ENCODE assay signal across 10 cellular contexts in genomic region chr15:96324192-96324895, GRCh38. TPM values are rescaled to one million over a fixed set of nuclear protein-coding genes. Genes with fewer than 3 reads are reported as not detected.
DNase-seq lines count a peak whose midpoint lies in the region; ATAC-seq, FAIRE-seq and TF ChIP-seq lines count a peak whose summit lies in the region.
"Had no signal": no experiment of that assay in that cellular context is flagged by ENCODE, and none has a peak within 500 bp of the region (broad histone marks: within the 10 kb centered on the region; RNA-seq: fewer than 3 reads in every experiment).

No MANE protein-coding gene starts in this region.

- no peak for FAIRE-seq in astrocyte (lab: Jason Lieb, UNC)

- peaks cover 99% of the 10 kb centered on the region for H3K79me2 ChIP-seq in astrocyte (ENCODE audit: insufficient read depth, low read length)

- H4K91ac ChIP-seq in neuronal stem cell (ENCODE audit: low read depth, low read length, poor library complexity) = no peak overlapping the region

- DNase-seq in AG04449 (ENCODE audit: low read depth, low spot score) (no peak), astrocyte (ENCODE audit: low read depth) (peak; percentile 51), fibroblast of villous mesenchyme (ENCODE audit: low read depth) (peak; percentile 51), neuronal stem cell (ENCODE audit: low spot score) (no peak), UCSD-AML1 (lab: John Stamatoyannopoulos, UW; ENCODE audit: unreplicated experiment) (no peak)
- DNase-seq in stimulated activated CD4-positive, alpha-beta T cell treated with anti-CD3 and anti-CD28 coated beads, Interleukin-1b, Interleukin-23, amount 100 ng/mL, for 48 hours = no peak
- no peak for DNase-seq in activated CD4-positive, alpha-beta T cell treated with anti-CD3 and anti-CD28 coated beads for 48 hours
- DNase-seq: NCI-H1105 treated with DMSO at 0.1 percent for 48 hours; stimulated activated CD4-positive, alpha-beta T cell treated with anti-CD3 and anti-CD28 coated beads, Interleukin-4, amount 100 ng/mL, for 1 hour had no signal

- H3K27ac Mint-ChIP-seq in astrocyte (ENCODE audit: unreplicated experiment) = peak overlapping the region; percentile 41

- peak overlapping the region; percentile 77 for H3K4me3 ChIP-seq in AG04449 (ENCODE audit: low read depth, low read length)
- peak overlapping the region; percentile 85 for H3K4me3 ChIP-seq in astrocyte (ENCODE audit: insufficient read depth, low read depth, low read length)
- peak overlapping the region; percentile 94 for H3K4me3 ChIP-seq in fibroblast of villous mesenchyme (ENCODE audit: low read depth, low read length)
- H3K4me3 ChIP-seq in neuronal stem cell (ENCODE audit: low read length in 2 of 2) = peak overlapping the region in 1 of 2 donors; percentile 69

- no peaks in the 10 kb centered on the region for H3K79me1 ChIP-seq in neuronal stem cell (ENCODE audit: low read depth, low read length)

- H3K4me1 Mint-ChIP-seq in astrocyte (ENCODE audit: low read depth, unreplicated experiment) = peaks cover 12% of the 10 kb centered on the region

- peak overlapping the region; percentile 91 for H3K14ac ChIP-seq in neuronal stem cell (ENCODE audit: low read length)

- H3K36me3 Mint-ChIP-seq in astrocyte (ENCODE audit: low read depth, unreplicated experiment) = peaks cover 4% of the 10 kb centered on the region

- H3K4ac ChIP-seq in neuronal stem cell (ENCODE audit: low read length) = no peak overlapping the region

- no peak overlapping the region for H2AK5ac ChIP-seq in neuronal stem cell (ENCODE audit: low read depth, low read length)

- H3K9ac ChIP-seq in astrocyte (ENCODE audit: low read length) (peak overlapping the region; percentile 91), neuronal stem cell (ENCODE audit: low read depth, low read length, poor library complexity) (no peak overlapping the region)

- peaks cover 44% of the 10 kb centered on the region for H3K4me1 ChIP-seq in astrocyte (ENCODE audit: insufficient read depth, low read length)
- H3K4me1 ChIP-seq in neuronal stem cell (ENCODE audit: control insufficient read depth in 2 of 2, insufficient read depth in 1 of 2, low read depth in 1 of 2, low read length in 2 of 2) = peaks cover 26 to 40% of the 10 kb centered on the region in 2 donors

- H3K4me2 ChIP-seq in astrocyte (ENCODE audit: low read length) = peak overlapping the region; percentile 85
- H3K4me2 ChIP-seq in neuronal stem cell (ENCODE audit: insufficient read depth, low read length, poor library complexity, severe bottlenecking) = peak overlapping the region; percentile 34

- CTCF ChIA-PET in AG04449 (lab: Yijun Ruan, JAX) = no interaction called here

- peaks cover 2% of the 10 kb centered on the region for H3K9me3 Mint-ChIP-seq in astrocyte (ENCODE audit: unreplicated experiment)

- H3K27me3 ChIP-seq in astrocyte (ENCODE audit: insufficient read depth, low read length) = no peaks in the 10 kb centered on the region
- peaks cover 0 to 5% (median 0%) of the 10 kb centered on the region in 3 experiments for H3K27me3 ChIP-seq in neuronal stem cell (ENCODE audit: control insufficient read depth in 3 of 3, insufficient read depth in 3 of 3, low read depth in 1 of 3, low read length in 3 of 3)

- H3K9me3 ChIP-seq in astrocyte (ENCODE audit: insufficient read depth, low read depth, low read length) (no peaks in the 10 kb centered on the region), neuronal stem cell (replicated peaks in 1 of 2; ENCODE audit: control insufficient read depth in 2 of 2, insufficient read depth in 1 of 2, low read depth in 1 of 2, low read length in 2 of 2) (peaks cover 0 to 2% of the 10 kb centered on the region in 2 donors)

- POLR2A ChIA-PET in AG04449 (lab: Yijun Ruan, JAX) = no interaction called here

- no peak overlapping the region for H2BK15ac ChIP-seq in neuronal stem cell (ENCODE audit: low read length)

- no peaks in the 10 kb centered on the region for H4K20me1 ChIP-seq in astrocyte (ENCODE audit: insufficient read depth, low read length)

- no peak for ATAC-seq in GM21423 (IDR thresholded peaks at IDR 0.05; ENCODE audit: unreplicated experiment)

- no peak overlapping the region for H4K8ac ChIP-seq in neuronal stem cell (ENCODE audit: low read depth, low read length)

- no peak overlapping the region for H2BK12ac ChIP-seq in neuronal stem cell (ENCODE audit: low read length)

- peaks cover 49% of the 10 kb centered on the region for H3K27me3 Mint-ChIP-seq in astrocyte (ENCODE audit: low read depth, unreplicated experiment)

- peak overlapping the region; percentile 56 for H3K18ac ChIP-seq in neuronal stem cell (ENCODE audit: low read length)

- H2AFZ ChIP-seq in astrocyte (ENCODE audit: low read depth, low read length) (no peak overlapping the region), neuronal stem cell (ENCODE audit: low read length) (no peak overlapping the region)

- TF ChIP-seq CTCF in AG04449 (IDR thresholded peaks at IDR 0.05; ENCODE audit: insufficient read depth, low read length, missing control alignments) = no peak
- TF ChIP-seq CTCF in astrocyte (IDR thresholded peaks at IDR 0.05; ENCODE audit: insufficient read depth, low read depth, low read length) = no peak
- TF ChIP-seq CTCF in fibroblast of villous mesenchyme (IDR thresholded peaks at IDR 0.05; ENCODE audit: insufficient read depth, low read depth, low read length) = no peak

- H3K23ac ChIP-seq in neuronal stem cell (ENCODE audit: low read depth, low read length, poor library complexity) = no peak overlapping the region

- no CpG with 5 or more reads among the region's 12 CpGs for WGBS in neuronal stem cell (ENCODE audit: extremely low coverage in 2 of 2, insufficient read length in 2 of 2, insufficient replicate concordance in 1 of 2), 2 donors

- H2BK5ac ChIP-seq in neuronal stem cell (ENCODE audit: low read length) = no peak overlapping the region

- H3K27ac ChIP-seq in astrocyte (ENCODE audit: low read depth, low read length) (peak overlapping the region; percentile 85), neuronal stem cell (replicated peaks; ENCODE audit: low read length) (peak overlapping the region; percentile 94)

- H3K4me3 Mint-ChIP-seq in astrocyte (ENCODE audit: unreplicated experiment) = peak overlapping the region; percentile 98

- H3K36me3 ChIP-seq in astrocyte (ENCODE audit: insufficient read depth, low read length) (no peaks in the 10 kb centered on the region), neuronal stem cell (replicated peaks in 1 of 2; ENCODE audit: control insufficient read depth in 2 of 2, insufficient read depth in 2 of 2, low read length in 2 of 2) (peaks cover 0 to 3% of the 10 kb centered on the region in 2 donors)

- no peak overlapping the region for H2BK120ac ChIP-seq in neuronal stem cell (ENCODE audit: low read depth, low read length)

RNA-seq across cellular contexts. Expression of gene NR2F2, which starts 6.2 kb away (rescaled TPM):
- total RNA-seq in astrocyte (59.0 and 75.8 TPM in 2 replicates), fibroblast of villous mesenchyme (73.1 and 96.3 TPM in 2 replicates)
- 43.2 TPM for polyA plus RNA-seq in neuronal stem cell (2013, experiment 1 of 2)
- 45.4 TPM for polyA plus RNA-seq in neuronal stem cell (2013, experiment 2 of 2)

Comparison
In these comparisons a context has a peak if more than half of its experiments do, and no peak if none do; other contexts are left out.
1. DNase-seq: peak in astrocyte (single experiment) and fibroblast of villous mesenchyme (single experiment); none in AG04449 (single experiment), neuronal stem cell (single experiment), stimulated activated CD4-positive, alpha-beta T cell treated with anti-CD3 and anti-CD28 coated beads, Interleukin-1b, Interleukin-23, amount 100 ng/mL, for 48 hours (single experiment), activated CD4-positive, alpha-beta T cell treated with anti-CD3 and anti-CD28 coated beads for 48 hours (single experiment) and UCSD-AML1 (single experiment).